ENCODE assay signal across 2 cellular contexts in genomic region chr6:7042654-7043545, GRCh38.
TF ChIP-seq lines count a peak whose summit lies in the region.

No MANE protein-coding gene starts in this region.

TF ChIP-seq in K562, 482 proteins besides CTCF, POLR2A, EP300 and RAD21 (continued from another document and continues in another):
- TF ChIP-seq ATF6 (CRISPR knock-in tag; IDR thresholded peaks at IDR 0.05) (no peak), NELFE (IDR thresholded peaks at IDR 0.05; ENCODE audit: insufficient read depth, insufficient read length) (no peak), DMBX1 (CRISPR knock-in tag; IDR thresholded peaks at IDR 0.05; ENCODE audit: borderline replicate concordance) (peak; percentile 74; the same call in 1 of the 2 replicates), PURB (CRISPR knock-in tag; IDR thresholded peaks at IDR 0.05; ENCODE audit: low read depth) (no peak), FOXK1 (CRISPR knock-in tag; IDR thresholded peaks at IDR 0.05; ENCODE audit: borderline replicate concordance) (no peak), RBM22 (IDR thresholded peaks at IDR 0.05; ENCODE audit: low read depth, low read length, poor library complexity, severe bottlenecking) (no peak), DLX4 (CRISPR knock-in tag; IDR thresholded peaks at IDR 0.05) (no peak), ZNF395 (CRISPR knock-in tag; IDR thresholded peaks at IDR 0.05) (0 out of 2 replicates have a peak, but pooled peaks have one; percentile 29), CBX2 (IDR thresholded peaks at IDR 0.05; ENCODE audit: insufficient read depth, low read length, poor library complexity, severe bottlenecking) (no peak), RBM34 (IDR thresholded peaks at IDR 0.05; ENCODE audit: borderline replicate concordance, insufficient read depth, low read length) (no peak), CBFB (CRISPR knock-in tag; IDR thresholded peaks at IDR 0.05) (no peak), PRPF4 (IDR thresholded peaks at IDR 0.05; ENCODE audit: insufficient read depth, low read depth, low read length, poor library complexity, severe bottlenecking) (no peak), ZNF740 (CRISPR knock-in tag; IDR thresholded peaks at IDR 0.05) (0 out of 2 replicates have a peak, but pooled peaks have one; percentile 31), ZNF740 (tag; IDR thresholded peaks at IDR 0.05) (no peak), PHF8 (IDR thresholded peaks at IDR 0.05; ENCODE audit: borderline replicate concordance, low read length) (no peak), IRF2 (CRISPR knock-in tag; IDR thresholded peaks at IDR 0.05) (no peak), CBFA2T2 (conservative IDR thresholded peaks at IDR 0.05) (no peak), ILK (tag; IDR thresholded peaks at IDR 0.05; ENCODE audit: borderline replicate concordance, low read depth) (no peak), MLX (CRISPR knock-in tag; conservative IDR thresholded peaks at IDR 0.05) (no peak), SPI1 (IDR thresholded peaks at IDR 0.05; ENCODE audit: borderline replicate concordance, low read depth, low read length) (no peak), DIDO1 (tag; IDR thresholded peaks at IDR 0.05; ENCODE audit: low read depth) (no peak), NCOA4 (IDR thresholded peaks at IDR 0.05; ENCODE audit: partially characterized antibody) (no peak), NCOR1 (IDR thresholded peaks at IDR 0.05) (0 out of 2 replicates have a peak, but pooled peaks have one; percentile 18), ZNF12 (CRISPR knock-in tag; IDR thresholded peaks at IDR 0.05) (no peak), BRCA1 (IDR thresholded peaks at IDR 0.05) (no peak), BRCA1 (CRISPR knock-in tag; IDR thresholded peaks at IDR 0.05) (no peak), ZNF764 (CRISPR knock-in tag; IDR thresholded peaks at IDR 0.05; ENCODE audit: low read depth) (no peak), NFE2 (IDR thresholded peaks at IDR 0.05; ENCODE audit: low read depth) (no peak), LCOR (CRISPR knock-in tag; IDR thresholded peaks at IDR 0.05) (no peak)
- TF ChIP-seq, protein P1, sequence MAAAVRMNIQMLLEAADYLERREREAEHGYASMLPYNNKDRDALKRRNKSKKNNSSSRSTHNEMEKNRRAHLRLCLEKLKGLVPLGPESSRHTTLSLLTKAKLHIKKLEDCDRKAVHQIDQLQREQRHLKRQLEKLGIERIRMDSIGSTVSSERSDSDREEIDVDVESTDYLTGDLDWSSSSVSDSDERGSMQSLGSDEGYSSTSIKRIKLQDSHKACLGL (CRISPR knock-in tag; IDR thresholded peaks at IDR 0.05; ENCODE audit: borderline replicate concordance, poor library complexity, severe bottlenecking) = no peak
- TF ChIP-seq, protein P2, sequence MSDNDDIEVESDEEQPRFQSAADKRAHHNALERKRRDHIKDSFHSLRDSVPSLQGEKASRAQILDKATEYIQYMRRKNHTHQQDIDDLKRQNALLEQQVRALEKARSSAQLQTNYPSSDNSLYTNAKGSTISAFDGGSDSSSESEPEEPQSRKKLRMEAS (CRISPR knock-in tag; IDR thresholded peaks at IDR 0.05) = peak; percentile 78

TF ChIP-seq in HepG2, 621 proteins besides CTCF, POLR2A, EP300 and RAD21 (continued from another document and continues in another):
- TF ChIP-seq ZNF687 (CRISPR knock-in tag; IDR thresholded peaks at IDR 0.05) = peak; percentile 74
- TF ChIP-seq POLR2AphosphoS5 (IDR thresholded peaks at IDR 0.05; ENCODE audit: low read depth, low read length) = no peak
- peak; percentile 94 for TF ChIP-seq ZBTB7B (CRISPR knock-in tag; IDR thresholded peaks at IDR 0.05)
- no peak for TF ChIP-seq ZNF335 (CRISPR knock-in tag; IDR thresholded peaks at IDR 0.05)
- no peak for TF ChIP-seq CREBL2 (CRISPR knock-in tag; IDR thresholded peaks at IDR 0.05; ENCODE audit: borderline replicate concordance)
- no peak for TF ChIP-seq AFF4 (CRISPR knock-in tag; IDR thresholded peaks at IDR 0.05)
- TF ChIP-seq ERF (CRISPR knock-in tag; IDR thresholded peaks at IDR 0.05) = peak; percentile 84
- no peak for TF ChIP-seq PLRG1 (conservative IDR thresholded peaks at IDR 0.05)
- TF ChIP-seq ZNF619 (CRISPR knock-in tag; IDR thresholded peaks at IDR 0.05) = no peak; the same call in 1 of the 2 replicates
- TF ChIP-seq MXD3 (CRISPR knock-in tag; IDR thresholded peaks at IDR 0.05) = peak; percentile 55; the same call in 1 of the 2 replicates
- peak; percentile 81 for TF ChIP-seq NRL (CRISPR knock-in tag; IDR thresholded peaks at IDR 0.05; ENCODE audit: borderline replicate concordance)
- TF ChIP-seq KAT8 (CRISPR knock-in tag; IDR thresholded peaks at IDR 0.05) = peak; percentile 66
- peak; percentile 82 for TF ChIP-seq MEIS2 (CRISPR knock-in tag; IDR thresholded peaks at IDR 0.05)
- TF ChIP-seq ZNF839 (CRISPR knock-in tag; IDR thresholded peaks at IDR 0.05; ENCODE audit: borderline replicate concordance) = no peak
- peak; percentile 83; the same call in 1 of the 2 replicates for TF ChIP-seq ZNF343 (CRISPR knock-in tag; IDR thresholded peaks at IDR 0.05)
- TF ChIP-seq, protein P3, sequence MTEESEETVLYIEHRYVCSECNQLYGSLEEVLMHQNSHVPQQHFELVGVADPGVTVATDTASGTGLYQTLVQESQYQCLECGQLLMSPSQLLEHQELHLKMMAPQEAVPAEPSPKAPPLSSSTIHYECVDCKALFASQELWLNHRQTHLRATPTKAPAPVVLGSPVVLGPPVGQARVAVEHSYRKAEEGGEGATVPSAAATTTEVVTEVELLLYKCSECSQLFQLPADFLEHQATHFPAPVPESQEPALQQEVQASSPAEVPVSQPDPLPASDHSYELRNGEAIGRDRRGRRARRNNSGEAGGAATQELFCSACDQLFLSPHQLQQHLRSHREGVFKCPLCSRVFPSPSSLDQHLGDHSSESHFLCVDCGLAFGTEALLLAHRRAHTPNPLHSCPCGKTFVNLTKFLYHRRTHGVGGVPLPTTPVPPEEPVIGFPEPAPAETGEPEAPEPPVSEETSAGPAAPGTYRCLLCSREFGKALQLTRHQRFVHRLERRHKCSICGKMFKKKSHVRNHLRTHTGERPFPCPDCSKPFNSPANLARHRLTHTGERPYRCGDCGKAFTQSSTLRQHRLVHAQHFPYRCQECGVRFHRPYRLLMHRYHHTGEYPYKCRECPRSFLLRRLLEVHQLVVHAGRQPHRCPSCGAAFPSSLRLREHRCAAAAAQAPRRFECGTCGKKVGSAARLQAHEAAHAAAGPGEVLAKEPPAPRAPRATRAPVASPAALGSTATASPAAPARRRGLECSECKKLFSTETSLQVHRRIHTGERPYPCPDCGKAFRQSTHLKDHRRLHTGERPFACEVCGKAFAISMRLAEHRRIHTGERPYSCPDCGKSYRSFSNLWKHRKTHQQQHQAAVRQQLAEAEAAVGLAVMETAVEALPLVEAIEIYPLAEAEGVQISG (CRISPR knock-in tag; IDR thresholded peaks at IDR 0.05) = peak; percentile 67
- TF ChIP-seq MYC (CRISPR knock-in tag; IDR thresholded peaks at IDR 0.05; ENCODE audit: borderline replicate concordance) = peak; percentile 63
- 0 out of 2 replicates have a peak, but pooled peaks have one; percentile 25 for TF ChIP-seq BRD4 (CRISPR knock-in tag; IDR thresholded peaks at IDR 0.05)
- no peak for TF ChIP-seq RELA (CRISPR knock-in tag; IDR thresholded peaks at IDR 0.05)
- TF ChIP-seq HCFC1 (IDR thresholded peaks at IDR 0.05; ENCODE audit: low read depth, low read length) = no peak
- peak; percentile 53; the same call in 1 of the 2 replicates for TF ChIP-seq ZC3H13 (CRISPR knock-in tag; IDR thresholded peaks at IDR 0.05)
- TF ChIP-seq ZXDC (CRISPR knock-in tag; IDR thresholded peaks at IDR 0.05) = 0 out of 2 replicates have a peak, but pooled peaks have one; percentile 48
- TF ChIP-seq, protein P4, sequence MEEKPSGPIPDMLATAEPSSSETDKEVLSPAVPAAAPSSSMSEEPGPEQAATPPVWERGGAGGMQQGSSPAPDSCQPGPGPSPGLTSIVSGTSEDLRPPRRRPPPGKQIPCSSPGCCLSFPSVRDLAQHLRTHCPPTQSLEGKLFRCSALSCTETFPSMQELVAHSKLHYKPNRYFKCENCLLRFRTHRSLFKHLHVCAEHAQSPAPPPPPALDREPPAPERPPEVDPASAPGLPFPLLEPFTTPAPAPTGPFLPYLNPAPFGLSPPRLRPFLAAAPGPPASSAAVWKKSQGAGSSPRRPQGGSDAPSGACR (CRISPR knock-in tag; IDR thresholded peaks at IDR 0.05) = peak; percentile 81
- peak; percentile 71; the same call in 1 of the 2 replicates for TF ChIP-seq THAP11 (CRISPR knock-in tag; IDR thresholded peaks at IDR 0.05)
- TF ChIP-seq ZBTB21 (CRISPR knock-in tag; IDR thresholded peaks at IDR 0.05) = peak; percentile 77
- no peak for TF ChIP-seq NBN (conservative IDR thresholded peaks at IDR 0.05)
- peak; percentile 94; the same call in 1 of the 2 replicates for TF ChIP-seq RARG (CRISPR knock-in tag; IDR thresholded peaks at IDR 0.05; ENCODE audit: low read depth)
- TF ChIP-seq SMAD1 (CRISPR knock-in tag; IDR thresholded peaks at IDR 0.05; ENCODE audit: borderline replicate concordance, low read depth) = 0 out of 2 replicates have a peak, but pooled peaks have one; percentile 38
- TF ChIP-seq ZNF382 (CRISPR knock-in tag; IDR thresholded peaks at IDR 0.05; ENCODE audit: borderline replicate concordance) = no peak
